Comparison of ENCODE assay signal across 8 cellular contexts in the genomic region with DNA sequence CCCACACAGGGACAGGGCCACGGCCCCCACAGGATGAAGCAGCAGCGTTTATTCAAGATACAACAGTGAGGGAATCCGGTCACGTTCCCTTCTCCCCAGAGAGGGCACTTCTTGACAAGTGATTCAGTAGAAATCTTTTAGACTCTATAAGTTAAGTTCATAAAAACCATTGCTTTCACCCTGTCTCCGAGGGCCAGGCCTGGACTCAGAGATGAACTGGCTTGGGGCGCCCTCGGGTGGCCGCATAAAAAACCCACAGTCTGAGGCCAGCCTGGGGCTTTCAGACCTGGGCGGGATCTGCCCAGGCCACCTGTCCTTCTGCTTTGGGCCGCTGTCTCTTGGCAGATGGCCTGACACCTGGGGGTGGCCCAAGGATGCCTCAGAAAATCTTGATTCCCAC. TPM values are rescaled to one million over a fixed set of nuclear protein-coding genes. Genes with fewer than 3 reads are reported as not detected.
DNase-seq lines count a peak whose midpoint lies in the region; ATAC-seq, FAIRE-seq and TF ChIP-seq lines count a peak whose summit lies in the region.
"Not testable (repeated sequence)": the region's sequence is repeated elsewhere in the genome, so short reads cannot be mapped to it uniquely, and the experiment has no call there.

No MANE protein-coding gene starts in this region.

- H3K27me3 ChIP-seq in GM12878 (replicated peaks in 1 of 2; ENCODE audit: control insufficient read depth in 2 of 2, insufficient read depth in 2 of 2, low read length in 1 of 2); heart right ventricle; ovary: not testable (repeated sequence)

- WGBS in GM12878 (ENCODE audit: insufficient coverage, insufficient replicate concordance, low lambda C conversion rate, missing lambda C conversion rate), result 0% methylated on average over 8 of the region's 10 CpGs
- 11 to 24% methylated on average over 5 to 7 of the region's 10 CpGs for WGBS in heart right ventricle, 2 donors
- 8 to 12% (median 9%) methylated on average over 2 to 10 of the region's 10 CpGs for WGBS in ovary, 3 donors

- TF ChIP-seq CTCF in OCI-LY7 (conservative IDR thresholded peaks at IDR 0.05; ENCODE audit: low read length) (peak; percentile 55; the same call in 1 of the 2 replicates), GM12878 (IDR thresholded peaks at IDR 0.05 in 2 of 3, conservative IDR thresholded peaks at IDR 0.05 in 1 of 3; ENCODE audit: control insufficient read depth in 2 of 3, extremely low read depth in 1 of 3, insufficient read depth in 1 of 3, low read depth in 3 of 3, low read length in 3 of 3) (peak; percentile 11 to 39 (median 33); a peak in 3 of 6 replicates), heart right ventricle (IDR thresholded peaks at IDR 0.05) (peak in 8 of 9 donors; percentile 32 to 63 (median 53)), ovary (IDR thresholded peaks at IDR 0.05) (peak in 1 of 3 donors; percentile 60)

- H4K20me1 ChIP-seq in OCI-LY7 (ENCODE audit: insufficient read depth, low read length); GM12878 (ENCODE audit: control insufficient read depth, insufficient read depth): not testable (repeated sequence)

- TF ChIP-seq EP300 in GM12878 (IDR thresholded peaks at IDR 0.05; ENCODE audit: borderline replicate concordance in 1 of 2, control insufficient read depth in 1 of 2, low read depth in 2 of 2, low read length in 2 of 2); ovary (IDR thresholded peaks at IDR 0.05): not testable (repeated sequence)

- H3K4me2 ChIP-seq in OCI-LY7 (ENCODE audit: low read length); GM12878 (ENCODE audit: control insufficient read depth, insufficient read depth): not testable (repeated sequence)

- H3K27ac ChIP-seq in OCI-LY7 (ENCODE audit: low read depth, low read length, poor library complexity, severe bottlenecking); GM12878 (ENCODE audit: control insufficient read depth, insufficient read depth); ovary: not testable (repeated sequence)
- H3K27ac ChIP-seq in heart right ventricle, result peak overlapping the region in 3 of 10 donors; percentile 27 to 60 (median 52)

- not testable (repeated sequence) for H3K9me2 ChIP-seq in OCI-LY7 (ENCODE audit: insufficient read depth, low read length)

- CTCF ChIA-PET in OCI-LY7 (lab: Charles Lee; ENCODE audit: unreplicated experiment); GM12878 (lab: Yijun Ruan, JAX): not testable (repeated sequence)

- peak; percentile 6 for DNase-seq in DMS53 treated with DMSO at 0.1 percent for 48 hours (lab: John Stamatoyannopoulos, UW; ENCODE audit: unreplicated experiment)
- peak; percentile 56 for DNase-seq in LoVo (ENCODE audit: low spot score)
- DNase-seq in OCI-LY7 (ENCODE audit: low spot score), result peak; percentile 79
- peak; percentile 82 for DNase-seq in activated CD4-positive, alpha-beta T cell treated with anti-CD3 and anti-CD28 coated beads for 48 hours
- not testable (repeated sequence) for DNase-seq in GM12878 (ENCODE audit: low read depth, low spot score)
- DNase-seq in heart right ventricle, result peak; percentile 57 to 77
- peak; percentile 68 to 82 (median 70) for DNase-seq in ovary
- DNase-seq in stimulated activated effector memory CD8-positive, alpha-beta T cell treated with anti-CD3 and anti-CD28 coated beads, Interleukin-12 subunit alpha, Interleukin-12 subunit beta, amount 100 ng/mL, for 72 hours (ENCODE audit: low spot score in 2 of 2), result peak; percentile 60 to 77

- SMC1A ChIA-PET in GM12878 (lab: Charles Lee; ENCODE audit: uncharacterized antibody, unreplicated experiment), result not testable (repeated sequence)

- BruUV-seq in OCI-LY7 (replicated peaks; lab: Mats Ljungman, UMichigan); GM12878 (replicated peaks; lab: Mats Ljungman, UMichigan): not testable (repeated sequence)

- in situ Hi-C loops in GM12878 (cut with MboI), result not testable (repeated sequence)

- not testable (repeated sequence) for H3K9me3 Mint-ChIP-seq in stimulated activated effector memory CD8-positive, alpha-beta T cell treated with anti-CD3 and anti-CD28 coated beads, Interleukin-12 subunit alpha, Interleukin-12 subunit beta, amount 100 ng/mL, for 72 hours

- RAD21 ChIA-PET in GM12878 (lab: Charles Lee; ENCODE audit: unreplicated experiment), result not testable (repeated sequence)

- not testable (repeated sequence) for H3K9me3 ChIP-seq in OCI-LY7 (ENCODE audit: low read length); GM12878 (replicated peaks; ENCODE audit: control insufficient read depth, insufficient read depth, low read length); heart right ventricle; ovary

- H3K79me2 ChIP-seq in OCI-LY7 (ENCODE audit: insufficient read depth, low read depth, low read length); GM12878 (ENCODE audit: control insufficient read depth, insufficient read depth, low read length): not testable (repeated sequence)

- POLR2A ChIA-PET in OCI-LY7 (lab: Charles Lee); GM12878 (lab: Charles Lee): not testable (repeated sequence)

- not testable (repeated sequence) for H3K4me1 Mint-ChIP-seq in stimulated activated effector memory CD8-positive, alpha-beta T cell treated with anti-CD3 and anti-CD28 coated beads, Interleukin-12 subunit alpha, Interleukin-12 subunit beta, amount 100 ng/mL, for 72 hours

- intact Hi-C loops in OCI-LY7 (cut with micrococcal nuclease; ENCODE audit: unreplicated experiment); GM12878 (cut with micrococcal nuclease; ENCODE audit: unreplicated experiment); heart right ventricle (cut with DNase I); ovary (cut with DNase I): not testable (repeated sequence)

- not testable (repeated sequence) for H3K4me3 ChIP-seq in OCI-LY7 (ENCODE audit: low read depth, low read length, poor library complexity, severe bottlenecking); GM12878; heart right ventricle; ovary

- TF ChIP-seq POLR2A in GM12878 (IDR thresholded peaks at IDR 0.05; ENCODE audit: low read depth, low read length); ovary (IDR thresholded peaks at IDR 0.05): not testable (repeated sequence)

- TF ChIP-seq RAD21 in GM12878 (IDR thresholded peaks at IDR 0.05; ENCODE audit: insufficient read depth, low read depth, low read length), result peak; percentile 66

- not testable (repeated sequence) for H3K27ac Mint-ChIP-seq in stimulated activated effector memory CD8-positive, alpha-beta T cell treated with anti-CD3 and anti-CD28 coated beads, Interleukin-12 subunit alpha, Interleukin-12 subunit beta, amount 100 ng/mL, for 72 hours

- not testable (repeated sequence) for H3K36me3 Mint-ChIP-seq in stimulated activated effector memory CD8-positive, alpha-beta T cell treated with anti-CD3 and anti-CD28 coated beads, Interleukin-12 subunit alpha, Interleukin-12 subunit beta, amount 100 ng/mL, for 72 hours

- not testable (repeated sequence) for H3K4me1 ChIP-seq in OCI-LY7 (ENCODE audit: insufficient read depth, low read length, poor library complexity, severe bottlenecking); GM12878 (ENCODE audit: control insufficient read depth, insufficient read depth, low read length); heart right ventricle; ovary (ENCODE audit: insufficient read depth)

- ATAC-seq in GM12878, result 0 out of 3 replicates have a peak, but pooled peaks have one; percentile 35
- ATAC-seq in heart right ventricle, result not testable (repeated sequence)
- ATAC-seq in stimulated activated effector memory CD8-positive, alpha-beta T cell treated with anti-CD3 and anti-CD28 coated beads, Interleukin-12 subunit alpha, Interleukin-12 subunit beta, amount 100 ng/mL, for 72 hours, result peak; percentile 74

- H2AFZ ChIP-seq in OCI-LY7 (ENCODE audit: low read length); GM12878 (ENCODE audit: control insufficient read depth, low read depth, low read length): not testable (repeated sequence)

- not testable (repeated sequence) for H3K4me3 Mint-ChIP-seq in stimulated activated effector memory CD8-positive, alpha-beta T cell treated with anti-CD3 and anti-CD28 coated beads, Interleukin-12 subunit alpha, Interleukin-12 subunit beta, amount 100 ng/mL, for 72 hours

- not testable (repeated sequence) for H3K9ac ChIP-seq in GM12878 (ENCODE audit: control insufficient read depth, insufficient read depth, low read length)

- H3K36me3 ChIP-seq in OCI-LY7 (ENCODE audit: insufficient read depth, low read length); GM12878 (ENCODE audit: control insufficient read depth in 2 of 2, insufficient read depth in 2 of 2, low read length in 1 of 2); heart right ventricle; ovary: not testable (repeated sequence)

- not testable (repeated sequence) for FAIRE-seq in GM12878 (lab: Jason Lieb, UNC)

RNA-seq across cellular contexts. Expression of a gene that starts 11.2 kb away (rescaled TPM):
- total RNA-seq in OCI-LY7 (2014; rRNA removed; shearing (Covaris generic)), result 42.4 and 47.0 TPM in 2 replicates
- total RNA-seq in OCI-LY7 (2022) (65.5 and 66.2 TPM in 2 replicates), GM12878 (2014; rRNA removed) (18.8 and 21.1 TPM in 2 replicates), GM12878 (2014; rRNA removed; fragmentation: Illumina TruSeq; extraction: Trizol) (22.6 and 23.4 TPM in 2 replicates), GM12878 (2021) (40.6 and 42.8 TPM in 2 replicates), heart right ventricle (10 to 100 TPM; 34.4 to 61.7 (median 51.8) TPM), ovary (10 to 100 TPM; 22.3 to 94.4 (median 67.9) TPM)
- total RNA-seq in GM12878 (2013; cell fraction: nucleolus; rRNA removed), result 92.9 and 93.0 TPM in 2 replicates
- 5.2 TPM for polyA plus RNA-seq in GM12878 (2011; ENCODE audit: low read depth)
- polyA plus RNA-seq in GM12878 (2011; rRNA removed) (16.4 and 17.8 TPM in 2 replicates), GM12878 (2014; fragmentation: Illumina TruSeq; extraction: Trizol) (21.1 and 21.5 TPM in 2 replicates), GM12878 (2014; fragmentation: Nextera tagmentation; extraction: Ambion mirVana) (1 to 10 TPM; 1.9 to 2.4 TPM), GM12878 (2014; rRNA removed) (17.5 and 18.3 TPM in 2 replicates), GM12878 (2016; fragmentation: Nextera tagmentation; extraction: Ambion mirVana) (10 to 100 TPM; 19.4 to 20.2 TPM), heart right ventricle (1 to 10 TPM; 8.3 to 9.1 TPM), ovary (10 to 100 TPM; 19.3 to 47.2 TPM)
- 11.3 and 13.2 TPM in 2 replicates for polyA plus RNA-seq in GM12878 (2011; cell fraction: cytosol; rRNA removed)
- 16.6 and 22.2 TPM in 2 replicates for polyA plus RNA-seq in GM12878 (2011; cell fraction: nucleus; rRNA removed)
- 8.2 and 9.4 TPM in 2 replicates for polyA plus RNA-seq in GM12878 (2012)
- 22.9 and 29.6 TPM in 2 replicates for polyA minus RNA-seq in GM12878 (2011; rRNA and poly(A)+ RNA removed)
- 6.0 and 9.1 TPM in 2 replicates for polyA minus RNA-seq in GM12878 (2011; cell fraction: cytosol; rRNA and poly(A)+ RNA removed)
- 13.8 and 25.5 TPM in 2 replicates for polyA minus RNA-seq in GM12878 (2011; cell fraction: nucleus; rRNA and poly(A)+ RNA removed)

RNA-seq across cellular contexts. Expression of a gene that starts 14.6 kb away (rescaled TPM):
- 0.06 and 0.10 TPM in 2 replicates for total RNA-seq in OCI-LY7 (2014; rRNA removed; shearing (Covaris generic))
- total RNA-seq in OCI-LY7 (2022) (not detected in 2 replicates), GM12878 (2014; rRNA removed) (not detected in 2 replicates), GM12878 (2014; rRNA removed; fragmentation: Illumina TruSeq; extraction: Trizol) (not detected in 2 replicates), GM12878 (2021) (not detected in 2 replicates), heart right ventricle (10 to 100 TPM in 4 of 10 donors, 1 to 10 TPM in 6; 4.3 to 32.7 (median 8.5) TPM), ovary (10 to 100 TPM in 6 of 7 donors, 1 to 10 TPM in 1; 4.6 to 34.0 (median 18.0) TPM)
- not detected in 2 replicates for total RNA-seq in GM12878 (2013; cell fraction: nucleolus; rRNA removed)
- polyA plus RNA-seq in GM12878 (2011; ENCODE audit: low read depth), result not detected
- polyA plus RNA-seq in GM12878 (2011; rRNA removed) (not detected in 2 replicates), GM12878 (2014; fragmentation: Illumina TruSeq; extraction: Trizol) (not detected in 2 replicates), GM12878 (2014; fragmentation: Nextera tagmentation; extraction: Ambion mirVana) (not detected), GM12878 (2014; rRNA removed) (not detected in 2 replicates), GM12878 (2016; fragmentation: Nextera tagmentation; extraction: Ambion mirVana) (under 1 TPM in 1 of 2 experiments, not detected in 1; 0.34 TPM), heart right ventricle (10 to 100 TPM; 66.5 to 67.4 TPM), ovary (10 to 100 TPM; 24.7 to 32.1 TPM)
- 0.03 and 0.19 TPM in 2 replicates for polyA plus RNA-seq in GM12878 (2011; cell fraction: cytosol; rRNA removed)
- polyA plus RNA-seq in GM12878 (2011; cell fraction: nucleus; rRNA removed), result 0.12 and 0.22 TPM in 2 replicates
- not detected in 2 replicates for polyA plus RNA-seq in GM12878 (2012)
- polyA minus RNA-seq in GM12878 (2011; rRNA and poly(A)+ RNA removed), result 0.07 and 0.10 TPM in 2 replicates
- polyA minus RNA-seq in GM12878 (2011; cell fraction: cytosol; rRNA and poly(A)+ RNA removed), result not detected in 2 replicates
- polyA minus RNA-seq in GM12878 (2011; cell fraction: nucleus; rRNA and poly(A)+ RNA removed), result 0.36 and 0.67 TPM in 2 replicates

Comparison
In these comparisons a context has a peak if more than half of its experiments do, and no peak if none do; other contexts are left out.
1. RNA of a gene that starts 14.6 kb away (total RNA-seq): 4.6 to 34.0 TPM in ovary and 4.3 to 32.7 TPM in heart right ventricle; 0.06 to 0.10 TPM in OCI-LY7 and not detected in GM12878; every median in the first group is over 4 times any median in the second.